ENCODE assay signal across 11 cellular contexts in the genomic region with DNA sequence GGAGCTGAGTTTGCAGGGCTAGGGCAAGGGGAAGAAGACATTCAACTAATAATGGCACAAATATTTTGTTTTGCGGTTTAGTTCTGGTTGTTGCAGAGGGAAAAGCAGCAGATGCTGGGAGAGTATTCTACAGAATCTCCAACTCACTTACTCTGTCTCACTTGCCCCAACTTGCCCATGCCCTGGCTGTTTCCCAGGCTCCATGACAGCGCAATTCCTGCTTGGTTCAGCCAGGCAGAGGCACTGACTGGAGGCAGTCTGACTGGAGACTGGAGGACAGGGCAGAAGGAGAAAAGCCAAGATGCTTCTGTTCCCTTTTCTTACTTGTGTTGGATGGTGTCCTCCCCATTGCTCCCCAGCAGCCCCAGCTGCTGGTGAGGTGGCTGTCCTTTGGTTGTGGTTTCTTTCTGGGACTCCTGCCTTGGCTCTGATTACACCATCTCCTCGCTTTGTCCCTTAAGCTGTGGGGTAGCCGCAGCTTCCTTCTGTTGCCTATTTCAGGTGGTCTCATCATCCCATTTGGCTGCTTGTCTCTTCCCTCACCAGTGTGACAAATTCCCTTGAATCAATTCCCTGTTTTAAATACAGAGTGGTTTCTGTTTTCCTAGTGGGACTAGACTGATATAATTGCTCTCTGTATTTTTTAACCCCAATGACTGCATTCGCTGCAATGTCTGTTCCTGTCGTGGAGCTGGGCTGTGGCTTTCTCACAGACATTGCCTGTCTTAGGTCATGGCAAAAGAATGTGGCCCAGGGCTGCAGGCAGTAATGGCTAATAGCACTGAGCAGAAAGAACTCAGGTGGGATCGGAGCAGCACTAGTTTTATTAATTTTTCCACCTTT. TPM values are rescaled to one million over a fixed set of nuclear protein-coding genes. Genes with fewer than 3 reads are reported as not detected.
A peak's percentile ranks its signal among the peaks of the same experiment; 100 is the strongest.
DNase-seq lines count a peak whose midpoint lies in the region; ATAC-seq and TF ChIP-seq lines count a peak whose summit lies in the region.
"Had no signal": no experiment of that assay in that cellular context is flagged by ENCODE, and none has a peak within 500 bp of the region (broad histone marks: within the 10 kb centered on the region; RNA-seq: fewer than 3 reads in every experiment).

No MANE protein-coding gene starts in this region.

- H3K4me3 ChIP-seq in left ventricle myocardium inferior (no peak overlapping the region), vagina (no peak overlapping the region), OCI-LY7 (ENCODE audit: low read depth, low read length, poor library complexity, severe bottlenecking) (no peak overlapping the region)

- TF ChIP-seq CTCF in left ventricle myocardium inferior (IDR thresholded peaks at IDR 0.05; ENCODE audit: borderline replicate concordance) (no peak), vagina (IDR thresholded peaks at IDR 0.05) (no peak), OCI-LY7 (conservative IDR thresholded peaks at IDR 0.05; ENCODE audit: low read length) (no peak)

- no TSS peak for BruUV-seq in OCI-LY7 (replicated peaks; lab: Mats Ljungman, UMichigan)

- H3K4me3 Mint-ChIP-seq in stimulated activated naive CD8-positive, alpha-beta T cell treated with anti-CD3 and anti-CD28 coated beads, Interleukin-15, amount 100 ng/mL, for 72 hours = no peak overlapping the region
- H3K4me3 Mint-ChIP-seq in activated T-helper 2 cell treated with anti-CD3 and anti-CD28 coated beads, Interferon-gamma antibody, Interleukin-2, Interleukin-4, amounts not matched to agents 10 μg/mL and 5 μg/mL and 100 μg/mL, durations not matched to agents 14 hours and 24 hours and 36 hours (ENCODE audit: low read depth) = no peak overlapping the region

- H3K27ac Mint-ChIP-seq in stimulated activated naive CD8-positive, alpha-beta T cell treated with anti-CD3 and anti-CD28 coated beads, Interleukin-15, amount 100 ng/mL, for 72 hours = peak overlapping the region; percentile 7 to 38
- H3K27ac Mint-ChIP-seq in activated T-helper 2 cell treated with anti-CD3 and anti-CD28 coated beads, Interferon-gamma antibody, Interleukin-2, Interleukin-4, amounts not matched to agents 10 μg/mL and 5 μg/mL and 100 μg/mL, durations not matched to agents 14 hours and 24 hours and 36 hours = no peak overlapping the region

- H3K27me3 ChIP-seq in left ventricle myocardium inferior (ENCODE audit: low read depth) (no peaks in the 10 kb centered on the region), vagina (no peaks in the 10 kb centered on the region)

- no peaks in the 10 kb centered on the region for H3K79me2 ChIP-seq in OCI-LY7 (ENCODE audit: insufficient read depth, low read depth, low read length)

- ATAC-seq in stimulated activated naive CD8-positive, alpha-beta T cell treated with anti-CD3 and anti-CD28 coated beads, Interleukin-15, amount 100 ng/mL, for 72 hours = no peak
- no peak for ATAC-seq in stimulated activated naive CD8-positive, alpha-beta T cell treated with anti-CD3 and anti-CD28 coated beads, Interleukin-15, Interleukin-2, amounts not matched to agents 100 U/mL and 50 U/mL, for 24 hours

- no peak overlapping the region for H2AFZ ChIP-seq in OCI-LY7 (ENCODE audit: low read length)

- H3K36me3 ChIP-seq in left ventricle myocardium inferior (no peaks in the 10 kb centered on the region), vagina (no peaks in the 10 kb centered on the region), OCI-LY7 (ENCODE audit: insufficient read depth, low read length) (no peaks in the 10 kb centered on the region)

- peaks cover 20% of the 10 kb centered on the region for H3K27me3 Mint-ChIP-seq in stimulated activated naive CD8-positive, alpha-beta T cell treated with anti-CD3 and anti-CD28 coated beads, Interleukin-15, amount 100 ng/mL, for 72 hours
- H3K27me3 Mint-ChIP-seq in activated T-helper 2 cell treated with anti-CD3 and anti-CD28 coated beads, Interferon-gamma antibody, Interleukin-2, Interleukin-4, amounts not matched to agents 10 μg/mL and 5 μg/mL and 100 μg/mL, durations not matched to agents 14 hours and 24 hours and 36 hours (ENCODE audit: low read depth) = peaks cover 5% of the 10 kb centered on the region

- DNase-seq in stimulated activated naive CD8-positive, alpha-beta T cell treated with anti-CD3 and anti-CD28 coated beads, Interleukin-15, amount 100 ng/mL, for 72 hours = no peak
- DNase-seq in stimulated activated naive CD8-positive, alpha-beta T cell treated with anti-CD3 and anti-CD28 coated beads, Interleukin-15, Interleukin-2, amounts not matched to agents 100 U/mL and 50 U/mL, for 24 hours = no peak
- peak; percentile 93 for DNase-seq in SW480 (ENCODE audit: low spot score)
- DNase-seq in left ventricle myocardium inferior = no peak
- no peak for DNase-seq in vagina (ENCODE audit: extremely low spot score in 2 of 2)
- DNase-seq in OCI-LY7 (ENCODE audit: low spot score) = no peak
- no peak for DNase-seq in activated T-helper 2 cell treated with anti-CD3 and anti-CD28 coated beads, Interferon-gamma antibody, Interleukin-2, Interleukin-4, amounts not matched to agents 10 μg/mL and 5 μg/mL and 100 μg/mL, durations not matched to agents 14 hours and 24 hours and 36 hours (ENCODE audit: low spot score)
- no peak for DNase-seq in NCI-H2196 (lab: John Stamatoyannopoulos, UW; ENCODE audit: unreplicated experiment)
- DNase-seq: NCI-H774, retina had no signal

- no peaks in the 10 kb centered on the region for H3K9me2 ChIP-seq in OCI-LY7 (ENCODE audit: insufficient read depth, low read length)

- POLR2A ChIA-PET in OCI-LY7 (lab: Charles Lee) = no interaction called here

- CTCF ChIA-PET in OCI-LY7 (lab: Charles Lee; ENCODE audit: unreplicated experiment) = no interaction called here

- H3K4me1 ChIP-seq in left ventricle myocardium inferior (peaks cover 61% of the 10 kb centered on the region), vagina (peaks cover 39% of the 10 kb centered on the region), OCI-LY7 (ENCODE audit: insufficient read depth, low read length, poor library complexity, severe bottlenecking) (no peaks in the 10 kb centered on the region)

- H3K9me3 ChIP-seq in left ventricle myocardium inferior (replicated peaks) (no peaks in the 10 kb centered on the region), vagina (no peaks in the 10 kb centered on the region), OCI-LY7 (ENCODE audit: low read length) (no peaks in the 10 kb centered on the region)

- no peaks in the 10 kb centered on the region for H3K4me1 Mint-ChIP-seq in stimulated activated naive CD8-positive, alpha-beta T cell treated with anti-CD3 and anti-CD28 coated beads, Interleukin-15, amount 100 ng/mL, for 72 hours
- peaks cover 1% of the 10 kb centered on the region for H3K4me1 Mint-ChIP-seq in activated T-helper 2 cell treated with anti-CD3 and anti-CD28 coated beads, Interferon-gamma antibody, Interleukin-2, Interleukin-4, amounts not matched to agents 10 μg/mL and 5 μg/mL and 100 μg/mL, durations not matched to agents 14 hours and 24 hours and 36 hours (ENCODE audit: low read depth)

- intact Hi-C loops in left ventricle myocardium inferior (cut with micrococcal nuclease) (no loop called here), vagina (cut with DNase I) (no loop called here), OCI-LY7 (cut with micrococcal nuclease; ENCODE audit: unreplicated experiment) (no loop called here)
- intact Hi-C loops in activated T-helper 2 cell treated with anti-CD3 and anti-CD28 coated beads, Interferon-gamma antibody, Interleukin-2, Interleukin-4, amounts not matched to agents 10 μg/mL and 5 μg/mL and 100 μg/mL, durations not matched to agents 14 hours and 24 hours and 36 hours (cut with micrococcal nuclease) = no loop called here

- TF ChIP-seq POLR2A in vagina (IDR thresholded peaks at IDR 0.05) = no peak

- no peak overlapping the region for H3K4me2 ChIP-seq in OCI-LY7 (ENCODE audit: low read length)

- no peaks in the 10 kb centered on the region for H4K20me1 ChIP-seq in OCI-LY7 (ENCODE audit: insufficient read depth, low read length)

- H3K9me3 Mint-ChIP-seq in stimulated activated naive CD8-positive, alpha-beta T cell treated with anti-CD3 and anti-CD28 coated beads, Interleukin-15, amount 100 ng/mL, for 72 hours = no peaks in the 10 kb centered on the region
- no peaks in the 10 kb centered on the region for H3K9me3 Mint-ChIP-seq in activated T-helper 2 cell treated with anti-CD3 and anti-CD28 coated beads, Interferon-gamma antibody, Interleukin-2, Interleukin-4, amounts not matched to agents 10 μg/mL and 5 μg/mL and 100 μg/mL, durations not matched to agents 14 hours and 24 hours and 36 hours

- H3K27ac ChIP-seq in left ventricle myocardium inferior (replicated peaks) (peak overlapping the region; percentile 17), vagina (peak overlapping the region; percentile 76), OCI-LY7 (ENCODE audit: low read depth, low read length, poor library complexity, severe bottlenecking) (no peak overlapping the region)

- no peaks in the 10 kb centered on the region for H3K36me3 Mint-ChIP-seq in activated T-helper 2 cell treated with anti-CD3 and anti-CD28 coated beads, Interferon-gamma antibody, Interleukin-2, Interleukin-4, amounts not matched to agents 10 μg/mL and 5 μg/mL and 100 μg/mL, durations not matched to agents 14 hours and 24 hours and 36 hours (ENCODE audit: low read depth)

RNA-seq across cellular contexts. Expression of a gene that starts 24.2 kb away (rescaled TPM):
- total RNA-seq in left ventricle myocardium inferior (8.7 TPM), vagina (9.3 TPM), OCI-LY7 (2022) (not detected in 2 replicates)
- total RNA-seq in OCI-LY7 (2014; rRNA removed; shearing (Covaris generic)) = 0.10 TPM in 1 of 2 replicates, not detected in the other
- total RNA-seq in activated T-helper 2 cell treated with anti-CD3 and anti-CD28 coated beads, Interferon-gamma antibody, Interleukin-2, Interleukin-4, amounts not matched to agents 10 μg/mL and 5 μg/mL and 100 μg/mL, durations not matched to agents 14 hours and 24 hours and 36 hours = 0.50 and 0.67 TPM in 2 replicates
- total RNA-seq: glomerular endothelial cell had no signal
